1 cellular context compared by ENCODE assay signal in genomic region chr2:24077535-24077877, GRCh38.
TF ChIP-seq lines count a peak whose summit lies in the region.

No MANE protein-coding gene starts in this region.

TF ChIP-seq in GM12878, 131 proteins besides CTCF, POLR2A, EP300 and RAD21:
- no peak for TF ChIP-seq GATAD2B (conservative IDR thresholded peaks at IDR 0.05; ENCODE audit: low read depth)
